11 cellular contexts compared by ENCODE assay signal in genomic region chr16:2963074-2963610, GRCh38. TPM values are rescaled to one million over a fixed set of nuclear protein-coding genes. Genes with fewer than 3 reads are reported as not detected.
A peak's percentile ranks its signal among the peaks of the same experiment; 100 is the strongest.
DNase-seq lines count a peak whose midpoint lies in the region; ATAC-seq and TF ChIP-seq lines count a peak whose summit lies in the region.
"Had no signal": no experiment of that assay in that cellular context is flagged by ENCODE, and none has a peak within 500 bp of the region (broad histone marks: within the 10 kb centered on the region; RNA-seq: fewer than 3 reads in every experiment).

No MANE protein-coding gene starts in this region.

- 1 to 2% methylated on average over 24 to 32 of the region's 32 CpGs for whole genome bisulfite sequencing in heart right ventricle, 2 donors
- WGBS in suprapubic skin = no CpG with 5 or more reads among the region's 32 CpGs

- no peak for DNase-seq in heart right ventricle
- DNase-seq in Right ventricle myocardium inferior (ENCODE audit: missing footprints) = no peak
- no peak for DNase-seq in RWPE1 (ENCODE audit: low spot score)
- DNase-seq in suprapubic skin (ENCODE audit: low spot score in 2 of 2) = peak in 1 of 2 donors; percentile 60
- DNase-seq in cerebellar nuclear complex (lab: John Stamatoyannopoulos, UW) = no peak
- no peak for DNase-seq in KBM-7
- DNase-seq: NCI-H1048, testis had no signal

- TF ChIP-seq CTCF in heart right ventricle (IDR thresholded peaks at IDR 0.05) = no peak
- TF ChIP-seq CTCF in RWPE1 (conservative IDR thresholded peaks at IDR 0.05; ENCODE audit: low read depth) = no peak
- TF ChIP-seq CTCF in suprapubic skin (IDR thresholded peaks at IDR 0.05) = no peak

- no peak for TF ChIP-seq EP300 in suprapubic skin (IDR thresholded peaks at IDR 0.05)

- H3K27ac ChIP-seq in heart right ventricle (no peak overlapping the region), RWPE1 (peak overlapping the region; percentile 66), suprapubic skin (no peak overlapping the region)
- H3K27ac ChIP-seq: testis had no signal

- ATAC-seq in heart right ventricle = peak in 1 of 8 donors; percentile 20
- ATAC-seq in Right ventricle myocardium inferior = no peak
- no peak for ATAC-seq in HG03280 (IDR thresholded peaks at IDR 0.05; ENCODE audit: unreplicated experiment)

- intact Hi-C loops in heart right ventricle (cut with DNase I) = loop anchor here in 1 of 10 donors (2.0 kb wide), 1 partner anchor 18 kb away; the partner anchor contains the start of gene PKMYT1
- intact Hi-C loops in Right ventricle myocardium inferior (cut with DNase I) = no loop called here

- POLR2A ChIA-PET in RWPE1 (lab: Yijun Ruan, JAX; ENCODE audit: low non-redundant PET) = no interaction called here

- peak overlapping the region in 7 of 10 donors; percentile 8 to 42 (median 41) for H3K4me3 ChIP-seq in heart right ventricle
- H3K4me3 ChIP-seq in iPS-18c (ENCODE audit: insufficient read depth, low read depth, low read length) = peak overlapping the region; percentile 71
- peak overlapping the region; percentile 43 for H3K4me3 ChIP-seq in suprapubic skin

- in situ Hi-C loops in KBM-7 (cut with MboI; ENCODE audit: low pct_unique_long_range_greater_than_20kb, low sequenced_read_pairs) = no loop called here

- H3K9me3 ChIP-seq in heart right ventricle (no peaks in the 10 kb centered on the region), iPS-18c (ENCODE audit: control insufficient read depth, insufficient read depth, low read length) (no peaks in the 10 kb centered on the region), suprapubic skin (no peaks in the 10 kb centered on the region)
- H3K9me3 ChIP-seq: testis had no signal

- H3K36me3 ChIP-seq in heart right ventricle (no peaks in the 10 kb centered on the region), suprapubic skin (no peaks in the 10 kb centered on the region)

- TF ChIP-seq POLR2A in suprapubic skin (IDR thresholded peaks at IDR 0.05) = no peak

- CTCF ChIA-PET in RWPE1 (lab: Yijun Ruan, JAX) = interaction anchor here (0.6 to 0.7 kb wide), 2 partner anchors 22 to 125 kb away, joined by 3 to 6 read pairs; no protein-coding TSS in a partner anchor

- H3K4me1 ChIP-seq in heart right ventricle (peaks cover 16 to 49% (median 37%) of the 10 kb centered on the region in 9 donors), suprapubic skin (peaks cover 64% of the 10 kb centered on the region)

- peaks cover 60 to 99% (median 97%) of the 10 kb centered on the region in 7 donors for H3K27me3 ChIP-seq in heart right ventricle
- H3K27me3 ChIP-seq in suprapubic skin = peaks cover 85% of the 10 kb centered on the region
- H3K27me3 ChIP-seq: testis had no signal

RNA-seq across cellular contexts. Expression of gene KREMEN2, which starts 0.9 kb away (rescaled TPM):
- not detected for total RNA-seq in heart right ventricle
- polyA plus RNA-seq in heart right ventricle = not detected
- total RNA-seq in Right ventricle myocardium inferior = not detected
- 1 to 10 TPM; 1.0 to 4.2 (median 3.9) TPM for total RNA-seq in suprapubic skin

RNA-seq across cellular contexts. Expression of gene PAQR4, which starts 6.0 kb away (rescaled TPM):
- 10 to 100 TPM in 1 of 10 donors, 1 to 10 TPM in 9; 3.7 to 13.8 (median 6.5) TPM for total RNA-seq in heart right ventricle
- 10 to 100 TPM in 1 of 2 donors, 1 to 10 TPM in 1; 8.2 to 17.9 TPM for polyA plus RNA-seq in heart right ventricle
- 11.4 TPM for total RNA-seq in Right ventricle myocardium inferior
- 10 to 100 TPM in 3 of 4 donors, 1 to 10 TPM in 1; 4.7 to 19.2 (median 14.1) TPM for total RNA-seq in suprapubic skin

RNA-seq across cellular contexts. Expression of gene PKMYT1, which starts 17.1 kb away (rescaled TPM):
- 1 to 10 TPM in 2 of 10 donors, under 1 TPM in 7, not detected in 1; 0.34 to 4.2 (median 0.66) TPM for total RNA-seq in heart right ventricle
- 1 to 10 TPM; 1.4 to 3.7 TPM for polyA plus RNA-seq in heart right ventricle
- total RNA-seq in Right ventricle myocardium inferior = 2.9 TPM
- 1 to 10 TPM; 1.9 to 6.4 (median 4.7) TPM for total RNA-seq in suprapubic skin

RNA-seq across cellular contexts. Expression of gene CLDN9, which starts 49.6 kb away (rescaled TPM):
- total RNA-seq in heart right ventricle (1 to 10 TPM in 3 of 10 donors, under 1 TPM in 7; 0.19 to 1.5 (median 0.79) TPM), Right ventricle myocardium inferior (0.32 TPM), suprapubic skin (not detected)
- polyA plus RNA-seq in heart right ventricle = 1 to 10 TPM; 1.0 to 3.2 TPM
- total RNA-seq: neural crest cell had no signal

RNA-seq across cellular contexts. Expression of gene FLYWCH1, which starts 51.4 kb away (rescaled TPM):
- 10 to 100 TPM; 27.1 to 42.3 (median 32.8) TPM for total RNA-seq in heart right ventricle
- 10 to 100 TPM; 22.1 to 41.0 TPM for polyA plus RNA-seq in heart right ventricle
- total RNA-seq in Right ventricle myocardium inferior = 34.5 TPM
- 10 to 100 TPM; 32.7 to 81.8 (median 52.1) TPM for total RNA-seq in suprapubic skin
